Comparison of ENCODE assay signal across 1 cellular context in genomic region chrX:47218920-47219815, GRCh38.
TF ChIP-seq lines count a peak whose summit lies in the region.

No MANE protein-coding gene starts in this region.

TF ChIP-seq in HepG2, 621 proteins besides CTCF, POLR2A, EP300 and RAD21:
- TF ChIP-seq NR2C2 (CRISPR knock-in tag; IDR thresholded peaks at IDR 0.05; ENCODE audit: borderline replicate concordance) (peak; percentile 51; the same call in 1 of the 2 replicates), ZFX (CRISPR knock-in tag; IDR thresholded peaks at IDR 0.05; ENCODE audit: low read depth) (peak; percentile 42; the same call in 1 of the 2 replicates), HDAC1 (CRISPR knock-in tag; IDR thresholded peaks at IDR 0.05) (peak; percentile 22; the same call in 1 of the 2 replicates), ZBTB14 (CRISPR knock-in tag; IDR thresholded peaks at IDR 0.05) (peak; percentile 75), ZNF687 (CRISPR knock-in tag; IDR thresholded peaks at IDR 0.05) (peak; percentile 53), NR0B2 (CRISPR knock-in tag; IDR thresholded peaks at IDR 0.05) (no peak), SRSF9 (IDR thresholded peaks at IDR 0.05; ENCODE audit: borderline replicate concordance, insufficient read depth, low read depth, low read length, poor library complexity, severe bottlenecking) (no peak), PATZ1 (CRISPR knock-in tag; IDR thresholded peaks at IDR 0.05) (peak; percentile 90), FOXO4 (CRISPR knock-in tag; conservative IDR thresholded peaks at IDR 0.05) (0 out of 2 replicates have a peak, but pooled peaks have one; percentile 9), THRA (CRISPR knock-in tag; IDR thresholded peaks at IDR 0.05; ENCODE audit: borderline replicate concordance) (peak; percentile 71; the same call in 1 of the 2 replicates), AGO2 (optimal IDR thresholded peaks at IDR 0.05; ENCODE audit: low read depth, low read length) (peak; percentile 46), POGK (CRISPR knock-in tag; conservative IDR thresholded peaks at IDR 0.05) (peak; percentile 48; the same call in 1 of the 2 replicates), ZBTB39 (CRISPR knock-in tag; IDR thresholded peaks at IDR 0.05) (no peak), SAFB2 (CRISPR knock-in tag; IDR thresholded peaks at IDR 0.05; ENCODE audit: borderline replicate concordance, low read depth) (no peak), ZNF143 (CRISPR knock-in tag; IDR thresholded peaks at IDR 0.05) (peak; percentile 79), MAX (IDR thresholded peaks at IDR 0.05) (0 out of 2 replicates have a peak, but pooled peaks have one; percentile 3), KDM5A (IDR thresholded peaks at IDR 0.05; ENCODE audit: borderline replicate concordance, low read length) (peak; percentile 59; the same call in 1 of the 2 replicates), MIER2 (CRISPR knock-in tag; IDR thresholded peaks at IDR 0.05) (no peak), RARA (CRISPR knock-in tag; IDR thresholded peaks at IDR 0.05) (peak; percentile 39; the same call in 1 of the 2 replicates), RXRA (CRISPR knock-in tag; IDR thresholded peaks at IDR 0.05) (peak; percentile 59; the same call in 1 of the 2 replicates), BRD4 (CRISPR knock-in tag; IDR thresholded peaks at IDR 0.05) (no peak), RBFOX2 (IDR thresholded peaks at IDR 0.05; ENCODE audit: low read depth, low read length) (peak; percentile 79)
